ENCODE assay signal across 1 cellular context in the genomic region with DNA sequence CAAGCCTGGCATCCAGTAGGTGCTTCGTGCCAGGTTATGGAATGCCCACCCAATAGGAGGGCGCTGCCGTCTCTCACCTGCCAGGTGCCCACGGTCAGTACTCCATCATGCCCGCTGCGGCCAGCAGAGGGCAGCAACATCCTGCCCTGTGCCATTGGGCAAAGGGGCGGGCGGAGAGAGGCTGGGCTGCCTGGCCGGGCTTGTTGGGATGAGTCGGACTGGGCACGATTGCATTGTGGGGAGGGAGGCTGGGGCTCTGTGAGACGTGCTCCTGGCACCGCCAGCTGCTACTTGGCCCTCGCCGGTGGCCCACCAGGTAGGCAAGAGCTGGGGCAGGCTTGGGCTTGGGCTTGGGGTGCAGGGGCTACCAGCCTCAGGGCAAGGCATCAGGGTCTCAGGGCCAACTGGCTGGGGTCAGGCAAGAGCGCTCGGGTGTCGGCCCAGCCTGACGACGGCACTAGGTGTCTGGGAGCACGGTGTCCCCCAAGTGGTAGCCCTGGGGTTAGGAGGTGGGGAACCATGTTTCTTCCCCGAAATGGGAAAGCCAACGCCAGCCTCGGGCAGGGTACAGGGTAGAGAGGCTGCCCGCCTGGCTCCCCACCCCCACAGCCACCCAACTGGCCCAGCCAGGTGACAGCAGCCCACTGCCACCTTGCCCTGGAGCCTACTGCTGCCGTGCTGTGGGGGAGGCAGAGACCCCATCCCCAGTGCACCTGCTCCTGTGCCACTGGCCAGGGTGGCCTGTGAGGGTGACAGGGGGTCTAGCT.
TF ChIP-seq lines count a peak whose summit lies in the region.

A gene (plus strand): TSS at position 261 of the 767 bp plus-strand sequence. CDS start 1,287 bp downstream, outside the sequence.

TF ChIP-seq in neural cell, 6 proteins besides CTCF, POLR2A, EP300 and RAD21 (continued from another document):
- TF ChIP-seq, protein P1, sequence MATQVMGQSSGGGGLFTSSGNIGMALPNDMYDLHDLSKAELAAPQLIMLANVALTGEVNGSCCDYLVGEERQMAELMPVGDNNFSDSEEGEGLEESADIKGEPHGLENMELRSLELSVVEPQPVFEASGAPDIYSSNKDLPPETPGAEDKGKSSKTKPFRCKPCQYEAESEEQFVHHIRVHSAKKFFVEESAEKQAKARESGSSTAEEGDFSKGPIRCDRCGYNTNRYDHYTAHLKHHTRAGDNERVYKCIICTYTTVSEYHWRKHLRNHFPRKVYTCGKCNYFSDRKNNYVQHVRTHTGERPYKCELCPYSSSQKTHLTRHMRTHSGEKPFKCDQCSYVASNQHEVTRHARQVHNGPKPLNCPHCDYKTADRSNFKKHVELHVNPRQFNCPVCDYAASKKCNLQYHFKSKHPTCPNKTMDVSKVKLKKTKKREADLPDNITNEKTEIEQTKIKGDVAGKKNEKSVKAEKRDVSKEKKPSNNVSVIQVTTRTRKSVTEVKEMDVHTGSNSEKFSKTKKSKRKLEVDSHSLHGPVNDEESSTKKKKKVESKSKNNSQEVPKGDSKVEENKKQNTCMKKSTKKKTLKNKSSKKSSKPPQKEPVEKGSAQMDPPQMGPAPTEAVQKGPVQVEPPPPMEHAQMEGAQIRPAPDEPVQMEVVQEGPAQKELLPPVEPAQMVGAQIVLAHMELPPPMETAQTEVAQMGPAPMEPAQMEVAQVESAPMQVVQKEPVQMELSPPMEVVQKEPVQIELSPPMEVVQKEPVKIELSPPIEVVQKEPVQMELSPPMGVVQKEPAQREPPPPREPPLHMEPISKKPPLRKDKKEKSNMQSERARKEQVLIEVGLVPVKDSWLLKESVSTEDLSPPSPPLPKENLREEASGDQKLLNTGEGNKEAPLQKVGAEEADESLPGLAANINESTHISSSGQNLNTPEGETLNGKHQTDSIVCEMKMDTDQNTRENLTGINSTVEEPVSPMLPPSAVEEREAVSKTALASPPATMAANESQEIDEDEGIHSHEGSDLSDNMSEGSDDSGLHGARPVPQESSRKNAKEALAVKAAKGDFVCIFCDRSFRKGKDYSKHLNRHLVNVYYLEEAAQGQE (IDR thresholded peaks at IDR 0.05; ENCODE audit: borderline replicate concordance) = no peak
